ENCODE assay signal across 1 cellular context in genomic region chr11:2929880-2930704, GRCh38.
TF ChIP-seq lines count a peak whose summit lies in the region.

No MANE protein-coding gene starts in this region.

TF ChIP-seq in GM23338, 12 proteins besides CTCF, POLR2A, EP300 and RAD21 (continued from another document):
- no peak for TF ChIP-seq ZNF462 (CRISPR knock-in tag; IDR thresholded peaks at IDR 0.05)
TF ChIP-seq in GM23338: peak in this region for 2.
